Comparison of ENCODE assay signal across 1 cellular context in the genomic region with DNA sequence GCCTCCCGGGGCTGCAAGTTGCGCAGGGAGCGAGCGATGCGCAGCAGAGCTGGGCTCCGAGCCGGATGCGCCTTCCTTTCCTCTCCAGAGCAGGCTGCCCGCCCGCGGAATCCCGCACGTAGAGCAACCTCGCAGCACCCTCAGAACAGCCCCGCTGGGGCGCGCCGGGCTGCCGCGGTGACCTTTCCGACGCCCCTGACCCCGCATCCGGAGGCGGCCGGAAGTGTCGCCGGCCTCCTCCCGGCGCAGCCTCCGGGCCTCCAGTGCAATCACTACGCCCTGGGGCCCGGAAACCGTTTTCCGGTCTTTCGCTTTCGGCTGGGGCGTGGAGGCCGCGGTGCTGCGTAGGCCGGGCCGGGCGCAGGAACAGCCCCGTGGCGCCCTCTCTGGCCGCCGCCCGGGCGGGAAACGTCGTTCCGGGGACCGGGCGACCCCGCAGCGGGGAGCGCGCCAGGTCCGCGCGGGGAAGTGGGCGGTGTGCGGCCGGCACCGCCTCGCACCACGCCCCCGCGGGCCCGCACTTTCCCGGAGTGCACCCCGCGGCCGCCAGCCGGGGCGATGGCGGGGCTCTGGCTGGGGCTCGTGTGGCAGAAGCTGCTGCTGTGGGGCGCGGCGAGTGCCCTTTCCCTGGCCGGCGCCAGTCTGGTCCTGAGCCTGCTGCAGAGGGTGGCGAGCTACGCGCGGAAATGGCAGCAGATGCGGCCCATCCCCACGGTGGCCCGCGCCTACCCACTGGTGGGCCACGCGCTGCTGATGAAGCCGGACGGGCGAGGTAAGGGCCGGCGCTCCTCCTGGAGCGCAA.
A peak's percentile ranks its signal among the peaks of the same experiment; 100 is the strongest.
TF ChIP-seq lines count a peak whose summit lies in the region.

A gene (plus strand): TSS at position 302 of the 802 bp plus-strand sequence. CDS start 257 bp downstream, at position 559.

TF ChIP-seq in HepG2, 621 proteins besides CTCF, POLR2A, EP300 and RAD21 (continued from another document and continues in another):
- TF ChIP-seq, protein P1, sequence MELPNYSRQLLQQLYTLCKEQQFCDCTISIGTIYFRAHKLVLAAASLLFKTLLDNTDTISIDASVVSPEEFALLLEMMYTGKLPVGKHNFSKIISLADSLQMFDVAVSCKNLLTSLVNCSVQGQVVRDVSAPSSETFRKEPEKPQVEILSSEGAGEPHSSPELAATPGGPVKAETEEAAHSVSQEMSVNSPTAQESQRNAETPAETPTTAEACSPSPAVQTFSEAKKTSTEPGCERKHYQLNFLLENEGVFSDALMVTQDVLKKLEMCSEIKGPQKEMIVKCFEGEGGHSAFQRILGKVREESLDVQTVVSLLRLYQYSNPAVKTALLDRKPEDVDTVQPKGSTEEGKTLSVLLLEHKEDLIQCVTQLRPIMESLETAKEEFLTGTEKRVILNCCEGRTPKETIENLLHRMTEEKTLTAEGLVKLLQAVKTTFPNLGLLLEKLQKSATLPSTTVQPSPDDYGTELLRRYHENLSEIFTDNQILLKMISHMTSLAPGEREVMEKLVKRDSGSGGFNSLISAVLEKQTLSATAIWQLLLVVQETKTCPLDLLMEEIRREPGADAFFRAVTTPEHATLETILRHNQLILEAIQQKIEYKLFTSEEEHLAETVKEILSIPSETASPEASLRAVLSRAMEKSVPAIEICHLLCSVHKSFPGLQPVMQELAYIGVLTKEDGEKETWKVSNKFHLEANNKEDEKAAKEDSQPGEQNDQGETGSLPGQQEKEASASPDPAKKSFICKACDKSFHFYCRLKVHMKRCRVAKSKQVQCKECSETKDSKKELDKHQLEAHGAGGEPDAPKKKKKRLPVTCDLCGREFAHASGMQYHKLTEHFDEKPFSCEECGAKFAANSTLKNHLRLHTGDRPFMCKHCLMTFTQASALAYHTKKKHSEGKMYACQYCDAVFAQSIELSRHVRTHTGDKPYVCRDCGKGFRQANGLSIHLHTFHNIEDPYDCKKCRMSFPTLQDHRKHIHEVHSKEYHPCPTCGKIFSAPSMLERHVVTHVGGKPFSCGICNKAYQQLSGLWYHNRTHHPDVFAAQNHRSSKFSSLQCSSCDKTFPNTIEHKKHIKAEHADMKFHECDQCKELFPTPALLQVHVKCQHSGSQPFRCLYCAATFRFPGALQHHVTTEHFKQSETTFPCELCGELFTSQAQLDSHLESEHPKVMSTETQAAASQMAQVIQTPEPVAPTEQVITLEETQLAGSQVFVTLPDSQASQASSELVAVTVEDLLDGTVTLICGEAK (IDR thresholded peaks at IDR 0.05), result no peak
- TF ChIP-seq, protein P1 (CRISPR knock-in tag; IDR thresholded peaks at IDR 0.05), result peak; percentile 43; the same call in 1 of the 2 replicates
- TF ChIP-seq ZNF253 (CRISPR knock-in tag; IDR thresholded peaks at IDR 0.05; ENCODE audit: borderline replicate concordance) (no peak), SATB2 (CRISPR knock-in tag; IDR thresholded peaks at IDR 0.05) (no peak), RCOR2 (CRISPR knock-in tag; IDR thresholded peaks at IDR 0.05) (peak; percentile 77), ZNF263 (CRISPR knock-in tag; IDR thresholded peaks at IDR 0.05) (peak; percentile 52; the same call in 1 of the 2 replicates), ZSCAN31 (CRISPR knock-in tag; IDR thresholded peaks at IDR 0.05; ENCODE audit: low read depth) (peak; percentile 94), EZH2 (conservative IDR thresholded peaks at IDR 0.05; ENCODE audit: low read depth, low read length) (no peak), SIN3A (IDR thresholded peaks at IDR 0.05; ENCODE audit: borderline replicate concordance, low read depth, low read length) (no peak), ZNF83 (CRISPR knock-in tag; IDR thresholded peaks at IDR 0.05; ENCODE audit: borderline replicate concordance) (no peak), ZNF124 (CRISPR knock-in tag; IDR thresholded peaks at IDR 0.05) (no peak), NFE2L2 (IDR thresholded peaks at IDR 0.05; ENCODE audit: low read length) (no peak), ZNF3 (CRISPR knock-in tag; IDR thresholded peaks at IDR 0.05) (no peak; the same call in 1 of the 2 replicates), ZNF761 (CRISPR knock-in tag; conservative IDR thresholded peaks at IDR 0.05) (no peak), ZNF557 (CRISPR knock-in tag; IDR thresholded peaks at IDR 0.05) (no peak), GZF1 (CRISPR knock-in tag; IDR thresholded peaks at IDR 0.05) (no peak), KLF15 (CRISPR knock-in tag; IDR thresholded peaks at IDR 0.05; ENCODE audit: borderline replicate concordance) (no peak; the same call in 1 of the 2 replicates), KAT8 (CRISPR knock-in tag; IDR thresholded peaks at IDR 0.05) (peak; percentile 85; the same call in 1 of the 2 replicates), ZEB1 (IDR thresholded peaks at IDR 0.05; ENCODE audit: insufficient replicate concordance, low read depth) (peak; percentile 17)
- TF ChIP-seq, protein P2, sequence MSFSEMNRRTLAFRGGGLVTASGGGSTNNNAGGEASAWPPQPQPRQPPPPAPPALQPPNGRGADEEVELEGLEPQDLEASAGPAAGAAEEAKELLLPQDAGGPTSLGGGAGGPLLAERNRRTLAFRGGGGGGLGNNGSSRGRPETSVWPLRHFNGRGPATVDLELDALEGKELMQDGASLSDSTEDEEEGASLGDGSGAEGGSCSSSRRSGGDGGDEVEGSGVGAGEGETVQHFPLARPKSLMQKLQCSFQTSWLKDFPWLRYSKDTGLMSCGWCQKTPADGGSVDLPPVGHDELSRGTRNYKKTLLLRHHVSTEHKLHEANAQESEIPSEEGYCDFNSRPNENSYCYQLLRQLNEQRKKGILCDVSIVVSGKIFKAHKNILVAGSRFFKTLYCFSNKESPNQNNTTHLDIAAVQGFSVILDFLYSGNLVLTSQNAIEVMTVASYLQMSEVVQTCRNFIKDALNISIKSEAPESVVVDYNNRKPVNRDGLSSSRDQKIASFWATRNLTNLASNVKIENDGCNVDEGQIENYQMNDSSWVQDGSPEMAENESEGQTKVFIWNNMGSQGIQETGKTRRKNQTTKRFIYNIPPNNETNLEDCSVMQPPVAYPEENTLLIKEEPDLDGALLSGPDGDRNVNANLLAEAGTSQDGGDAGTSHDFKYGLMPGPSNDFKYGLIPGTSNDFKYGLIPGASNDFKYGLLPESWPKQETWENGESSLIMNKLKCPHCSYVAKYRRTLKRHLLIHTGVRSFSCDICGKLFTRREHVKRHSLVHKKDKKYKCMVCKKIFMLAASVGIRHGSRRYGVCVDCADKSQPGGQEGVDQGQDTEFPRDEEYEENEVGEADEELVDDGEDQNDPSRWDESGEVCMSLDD (CRISPR knock-in tag; IDR thresholded peaks at IDR 0.05; ENCODE audit: borderline replicate concordance), result peak; percentile 68; the same call in 1 of the 2 replicates
- TF ChIP-seq, protein P3, sequence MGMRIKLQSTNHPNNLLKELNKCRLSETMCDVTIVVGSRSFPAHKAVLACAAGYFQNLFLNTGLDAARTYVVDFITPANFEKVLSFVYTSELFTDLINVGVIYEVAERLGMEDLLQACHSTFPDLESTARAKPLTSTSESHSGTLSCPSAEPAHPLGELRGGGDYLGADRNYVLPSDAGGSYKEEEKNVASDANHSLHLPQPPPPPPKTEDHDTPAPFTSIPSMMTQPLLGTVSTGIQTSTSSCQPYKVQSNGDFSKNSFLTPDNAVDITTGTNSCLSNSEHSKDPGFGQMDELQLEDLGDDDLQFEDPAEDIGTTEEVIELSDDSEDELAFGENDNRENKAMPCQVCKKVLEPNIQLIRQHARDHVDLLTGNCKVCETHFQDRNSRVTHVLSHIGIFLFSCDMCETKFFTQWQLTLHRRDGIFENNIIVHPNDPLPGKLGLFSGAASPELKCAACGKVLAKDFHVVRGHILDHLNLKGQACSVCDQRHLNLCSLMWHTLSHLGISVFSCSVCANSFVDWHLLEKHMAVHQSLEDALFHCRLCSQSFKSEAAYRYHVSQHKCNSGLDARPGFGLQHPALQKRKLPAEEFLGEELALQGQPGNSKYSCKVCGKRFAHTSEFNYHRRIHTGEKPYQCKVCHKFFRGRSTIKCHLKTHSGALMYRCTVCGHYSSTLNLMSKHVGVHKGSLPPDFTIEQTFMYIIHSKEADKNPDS (CRISPR knock-in tag; IDR thresholded peaks at IDR 0.05), result peak; percentile 51; the same call in 1 of the 2 replicates
- TF ChIP-seq, protein P4, sequence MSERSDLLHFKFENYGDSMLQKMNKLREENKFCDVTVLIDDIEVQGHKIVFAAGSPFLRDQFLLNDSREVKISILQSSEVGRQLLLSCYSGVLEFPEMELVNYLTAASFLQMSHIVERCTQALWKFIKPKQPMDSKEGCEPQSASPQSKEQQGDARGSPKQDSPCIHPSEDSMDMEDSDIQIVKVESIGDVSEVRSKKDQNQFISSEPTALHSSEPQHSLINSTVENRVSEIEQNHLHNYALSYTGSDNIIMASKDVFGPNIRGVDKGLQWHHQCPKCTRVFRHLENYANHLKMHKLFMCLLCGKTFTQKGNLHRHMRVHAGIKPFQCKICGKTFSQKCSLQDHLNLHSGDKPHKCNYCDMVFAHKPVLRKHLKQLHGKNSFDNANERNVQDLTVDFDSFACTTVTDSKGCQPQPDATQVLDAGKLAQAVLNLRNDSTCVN (CRISPR knock-in tag; IDR thresholded peaks at IDR 0.05; ENCODE audit: borderline replicate concordance), result 0 out of 2 replicates have a peak, but pooled peaks have one; percentile 20
- TF ChIP-seq, protein P5, sequence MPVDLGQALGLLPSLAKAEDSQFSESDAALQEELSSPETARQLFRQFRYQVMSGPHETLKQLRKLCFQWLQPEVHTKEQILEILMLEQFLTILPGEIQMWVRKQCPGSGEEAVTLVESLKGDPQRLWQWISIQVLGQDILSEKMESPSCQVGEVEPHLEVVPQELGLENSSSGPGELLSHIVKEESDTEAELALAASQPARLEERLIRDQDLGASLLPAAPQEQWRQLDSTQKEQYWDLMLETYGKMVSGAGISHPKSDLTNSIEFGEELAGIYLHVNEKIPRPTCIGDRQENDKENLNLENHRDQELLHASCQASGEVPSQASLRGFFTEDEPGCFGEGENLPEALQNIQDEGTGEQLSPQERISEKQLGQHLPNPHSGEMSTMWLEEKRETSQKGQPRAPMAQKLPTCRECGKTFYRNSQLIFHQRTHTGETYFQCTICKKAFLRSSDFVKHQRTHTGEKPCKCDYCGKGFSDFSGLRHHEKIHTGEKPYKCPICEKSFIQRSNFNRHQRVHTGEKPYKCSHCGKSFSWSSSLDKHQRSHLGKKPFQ (CRISPR knock-in tag; IDR thresholded peaks at IDR 0.05; ENCODE audit: insufficient replicate concordance), result no peak
- TF ChIP-seq, protein P6, sequence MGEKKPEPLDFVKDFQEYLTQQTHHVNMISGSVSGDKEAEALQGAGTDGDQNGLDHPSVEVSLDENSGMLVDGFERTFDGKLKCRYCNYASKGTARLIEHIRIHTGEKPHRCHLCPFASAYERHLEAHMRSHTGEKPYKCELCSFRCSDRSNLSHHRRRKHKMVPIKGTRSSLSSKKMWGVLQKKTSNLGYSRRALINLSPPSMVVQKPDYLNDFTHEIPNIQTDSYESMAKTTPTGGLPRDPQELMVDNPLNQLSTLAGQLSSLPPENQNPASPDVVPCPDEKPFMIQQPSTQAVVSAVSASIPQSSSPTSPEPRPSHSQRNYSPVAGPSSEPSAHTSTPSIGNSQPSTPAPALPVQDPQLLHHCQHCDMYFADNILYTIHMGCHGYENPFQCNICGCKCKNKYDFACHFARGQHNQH (CRISPR knock-in tag; IDR thresholded peaks at IDR 0.05), result peak; percentile 93
- TF ChIP-seq, protein P7, sequence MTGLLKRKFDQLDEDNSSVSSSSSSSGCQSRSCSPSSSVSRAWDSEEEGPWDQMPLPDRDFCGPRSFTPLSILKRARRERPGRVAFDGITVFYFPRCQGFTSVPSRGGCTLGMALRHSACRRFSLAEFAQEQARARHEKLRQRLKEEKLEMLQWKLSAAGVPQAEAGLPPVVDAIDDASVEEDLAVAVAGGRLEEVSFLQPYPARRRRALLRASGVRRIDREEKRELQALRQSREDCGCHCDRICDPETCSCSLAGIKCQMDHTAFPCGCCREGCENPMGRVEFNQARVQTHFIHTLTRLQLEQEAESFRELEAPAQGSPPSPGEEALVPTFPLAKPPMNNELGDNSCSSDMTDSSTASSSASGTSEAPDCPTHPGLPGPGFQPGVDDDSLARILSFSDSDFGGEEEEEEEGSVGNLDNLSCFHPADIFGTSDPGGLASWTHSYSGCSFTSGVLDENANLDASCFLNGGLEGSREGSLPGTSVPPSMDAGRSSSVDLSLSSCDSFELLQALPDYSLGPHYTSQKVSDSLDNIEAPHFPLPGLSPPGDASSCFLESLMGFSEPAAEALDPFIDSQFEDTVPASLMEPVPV (CRISPR knock-in tag; IDR thresholded peaks at IDR 0.05), result no peak
- TF ChIP-seq, protein P8, sequence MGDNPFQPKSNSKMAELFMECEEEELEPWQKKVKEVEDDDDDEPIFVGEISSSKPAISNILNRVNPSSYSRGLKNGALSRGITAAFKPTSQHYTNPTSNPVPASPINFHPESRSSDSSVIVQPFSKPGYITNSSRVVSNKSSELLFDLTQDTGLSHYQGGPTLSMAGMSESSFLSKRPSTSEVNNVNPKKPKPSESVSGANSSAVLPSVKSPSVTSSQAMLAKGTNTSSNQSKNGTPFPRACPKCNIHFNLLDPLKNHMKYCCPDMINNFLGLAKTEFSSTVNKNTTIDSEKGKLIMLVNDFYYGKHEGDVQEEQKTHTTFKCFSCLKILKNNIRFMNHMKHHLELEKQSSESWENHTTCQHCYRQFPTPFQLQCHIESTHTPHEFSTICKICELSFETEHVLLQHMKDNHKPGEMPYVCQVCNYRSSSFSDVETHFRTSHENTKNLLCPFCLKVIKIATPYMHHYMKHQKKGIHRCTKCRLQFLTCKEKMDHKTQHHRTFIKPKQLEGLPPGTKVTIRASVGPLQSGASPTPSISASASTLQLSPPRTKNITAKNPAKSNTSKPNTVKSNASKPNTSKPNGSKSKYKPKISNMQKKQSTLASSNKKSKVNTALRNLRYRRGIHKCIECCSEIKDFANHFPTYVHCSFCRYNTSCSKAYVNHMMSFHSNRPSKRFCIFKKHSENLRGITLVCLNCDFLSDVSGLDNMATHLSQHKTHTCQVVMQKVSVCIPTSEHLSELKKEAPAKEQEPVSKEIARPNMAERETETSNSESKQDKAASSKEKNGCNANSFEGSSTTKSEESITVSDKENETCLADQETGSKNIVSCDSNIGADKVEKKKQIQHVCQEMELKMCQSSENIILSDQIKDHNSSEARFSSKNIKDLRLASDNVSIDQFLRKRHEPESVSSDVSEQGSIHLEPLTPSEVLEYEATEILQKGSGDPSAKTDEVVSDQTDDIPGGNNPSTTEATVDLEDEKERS (CRISPR knock-in tag; IDR thresholded peaks at IDR 0.05), result no peak; the same call in 1 of the 2 replicates
